20 cellular contexts compared by ENCODE assay signal in genomic region chr15:39833515-39833981, GRCh38. TPM values are rescaled to one million over a fixed set of nuclear protein-coding genes. Genes with fewer than 3 reads are reported as not detected.
DNase-seq lines count a peak whose midpoint lies in the region; ATAC-seq and TF ChIP-seq lines count a peak whose summit lies in the region.
"Had no signal": no experiment of that assay in that cellular context is flagged by ENCODE, and none has a peak within 500 bp of the region (broad histone marks: within the 10 kb centered on the region; RNA-seq: fewer than 3 reads in every experiment).

No MANE protein-coding gene starts in this region.

- intact Hi-C loops in mucosa of descending colon (cut with DNase I, micrococcal nuclease): no loop called here

- H3K27me3 ChIP-seq in skeletal muscle satellite cell (ENCODE audit: control insufficient read depth, insufficient read depth, low read length): no peaks in the 10 kb centered on the region
- H3K27me3 ChIP-seq: Peyer's patch, transverse colon had no signal

- peaks cover 47% of the 10 kb centered on the region for H3K36me3 Mint-ChIP-seq in HFFc6 (ENCODE audit: low read depth)
- H3K36me3 Mint-ChIP-seq: activated CD4-positive, alpha-beta memory T cell treated with anti-CD3 and anti-CD28 coated beads for 36 hours had no signal

- H3K4me3 ChIP-seq in choroid plexus epithelial cell (ENCODE audit: low read depth, low read length) (no peak overlapping the region), skeletal muscle satellite cell (ENCODE audit: low read length) (peak overlapping the region; percentile 49), mucosa of descending colon (no peak overlapping the region)
- H3K4me3 ChIP-seq: Peyer's patch, transverse colon had no signal

- peak overlapping the region; percentile 72 for H3K9ac ChIP-seq in skeletal muscle satellite cell (ENCODE audit: low read depth, low read length)

- H3K4me1 ChIP-seq in skeletal muscle satellite cell (ENCODE audit: control insufficient read depth, insufficient read depth, low read length) (peaks cover 35% of the 10 kb centered on the region), mucosa of descending colon (ENCODE audit: low read depth) (no peaks in the 10 kb centered on the region)
- H3K4me1 ChIP-seq: Peyer's patch had no signal

- no peak for ATAC-seq in mucosa of descending colon
- no peak for ATAC-seq in HG03521 (IDR thresholded peaks at IDR 0.05; ENCODE audit: unreplicated experiment)
- ATAC-seq: HCT116, HepG2 had no signal

- no peak for TF ChIP-seq CTCF in HFFc6 (IDR thresholded peaks at IDR 0.05)
- TF ChIP-seq CTCF in choroid plexus epithelial cell (conservative IDR thresholded peaks at IDR 0.05; ENCODE audit: low read depth, low read length): no peak
- TF ChIP-seq CTCF in mucosa of descending colon (IDR thresholded peaks at IDR 0.05): no peak

- peak; percentile 86 for DNase-seq in HFFc6
- peak; percentile 33 for DNase-seq in NCI-H774 (lab: John Stamatoyannopoulos, UW)
- DNase-seq in choroid plexus epithelial cell (ENCODE audit: low read depth): peak; percentile 61
- DNase-seq in T-helper 1 cell: no peak
- DNase-seq in mucosa of descending colon: no peak
- DNase-seq in CD1c-positive myeloid dendritic cell (ENCODE audit: extremely low spot score): no peak
- DNase-seq: activated CD4-positive, alpha-beta memory T cell treated with anti-CD3 and anti-CD28 coated beads for 36 hours; activated naive CD4-positive, alpha-beta T cell; cortex of kidney; DND-41; left cardiac atrium; NCI-H2171 treated with DMSO at 0.1 percent for 48 hours; Peyer's patch; T1000; transverse colon had no signal

- H3K9me3 ChIP-seq in skeletal muscle satellite cell (replicated peaks; ENCODE audit: low read length) (no peaks in the 10 kb centered on the region), mucosa of descending colon (no peaks in the 10 kb centered on the region)
- H3K9me3 ChIP-seq: Peyer's patch, transverse colon had no signal

- H3K27ac Mint-ChIP-seq in HFFc6: peak overlapping the region; percentile 81
- H3K27ac Mint-ChIP-seq: activated CD4-positive, alpha-beta memory T cell treated with anti-CD3 and anti-CD28 coated beads for 36 hours; nephron had no signal

- peak overlapping the region; percentile 75 for H3K4me3 Mint-ChIP-seq in HFFc6
- H3K4me3 Mint-ChIP-seq: activated CD4-positive, alpha-beta memory T cell treated with anti-CD3 and anti-CD28 coated beads for 36 hours; nephron had no signal

- peak overlapping the region; percentile 80 for H3K4me2 ChIP-seq in skeletal muscle satellite cell (ENCODE audit: low read length)

- H3K36me3 ChIP-seq in skeletal muscle satellite cell (ENCODE audit: insufficient read depth, low read length) (peaks cover 3% of the 10 kb centered on the region), mucosa of descending colon (ENCODE audit: low read depth) (no peaks in the 10 kb centered on the region)
- H3K36me3 ChIP-seq: Peyer's patch, transverse colon had no signal

- H3K4me1 Mint-ChIP-seq in HFFc6 (ENCODE audit: low read depth): peaks cover 94% of the 10 kb centered on the region

- peaks cover 8% of the 10 kb centered on the region; the same call in 1 of the 2 replicates for H3K27me3 Mint-ChIP-seq in HFFc6 (ENCODE audit: insufficient read depth)

- H3K9me3 Mint-ChIP-seq in HFFc6: peaks cover 6% of the 10 kb centered on the region
- H3K9me3 Mint-ChIP-seq: activated CD4-positive, alpha-beta memory T cell treated with anti-CD3 and anti-CD28 coated beads for 36 hours had no signal

RNA-seq across cellular contexts. Expression of gene FSIP1, which starts 50.9 kb away (rescaled TPM):
- total RNA-seq in HFFc6 (2021; fragmentation: NEBNext Ultra II Directional; extraction: Animal tissue kit (Norgen Biotek cat#: 25700)): 1 to 10 TPM; 1.2 to 2.0 (median 1.3) TPM
- total RNA-seq in skeletal muscle satellite cell (2012; rRNA removed): 0.76 and 1.7 TPM in 2 replicates
- total RNA-seq in mucosa of descending colon: 10 to 100 TPM in 1 of 3 donors, 1 to 10 TPM in 2; 4.1 to 12.1 (median 5.1) TPM
- total RNA-seq: Peyer's patch had no signal

Comparison
In these comparisons a context has a peak if more than half of its experiments do, and no peak if none do; other contexts are left out.
1. DNase-seq: peak in HFFc6 (single experiment), NCI-H774 (single experiment) and choroid plexus epithelial cell (single experiment); none in T-helper 1 cell (0 of 5), mucosa of descending colon (0 of 3) and CD1c-positive myeloid dendritic cell (single experiment).